ENCODE assay signal across 8 cellular contexts in the genomic region with DNA sequence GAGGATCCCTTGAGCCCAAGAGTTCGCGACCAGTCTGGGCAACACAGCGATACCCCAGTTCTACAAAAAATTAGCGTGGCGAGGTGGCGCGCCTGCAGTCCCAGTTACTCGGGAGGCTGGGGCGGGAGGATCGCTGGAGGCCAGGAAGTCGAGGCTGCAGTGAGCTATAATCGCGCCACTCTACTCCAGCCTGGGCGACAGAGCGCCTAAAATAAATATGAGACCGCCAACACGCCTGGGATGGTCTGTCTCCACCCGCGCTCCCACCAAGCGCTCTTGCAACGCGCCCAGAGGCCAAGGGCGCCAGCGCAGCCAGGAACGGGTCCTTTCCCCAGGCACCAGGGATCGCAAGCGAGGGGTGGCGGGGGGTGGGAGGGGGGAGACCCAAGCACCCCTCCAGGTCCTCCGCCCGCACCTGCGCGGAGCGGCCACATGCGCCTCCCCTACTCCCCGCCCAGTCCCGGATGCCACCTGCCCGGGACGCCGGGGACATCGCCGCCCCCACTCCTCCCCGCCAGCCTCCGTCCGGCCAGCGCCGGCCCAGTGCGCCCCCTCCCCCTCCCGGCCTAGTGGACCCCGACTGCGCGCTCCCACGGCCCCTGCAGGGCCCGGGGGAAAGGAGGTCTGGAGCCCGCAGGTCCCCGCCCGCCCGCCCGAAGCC. TPM values are rescaled to one million over a fixed set of nuclear protein-coding genes. Genes with fewer than 3 reads are reported as not detected.
DNase-seq lines count a peak whose midpoint lies in the region; ATAC-seq, FAIRE-seq and TF ChIP-seq lines count a peak whose summit lies in the region.

No MANE protein-coding gene starts in this region.

- H3K9me3 ChIP-seq in ectodermal cell (ENCODE audit: control insufficient read depth, low read length) (no peaks in the 10 kb centered on the region), vagina (no peaks in the 10 kb centered on the region)

- ATAC-seq in GM18502 (IDR thresholded peaks at IDR 0.05; ENCODE audit: poor library complexity, unreplicated experiment) (peak; percentile 61), HG03175 (IDR thresholded peaks at IDR 0.05; ENCODE audit: unreplicated experiment) (peak; percentile 54)

- H3K4me3 ChIP-seq in ectodermal cell (ENCODE audit: insufficient read depth, low read depth, low read length) (peak overlapping the region; percentile 65), vagina (peak overlapping the region; percentile 46 to 77)

- TF ChIP-seq POLR2A in vagina (IDR thresholded peaks at IDR 0.05): no peak

- TF ChIP-seq CTCF in 22Rv1 (IDR thresholded peaks at IDR 0.05): no peak
- no peak for TF ChIP-seq CTCF in vagina (IDR thresholded peaks at IDR 0.05)
- TF ChIP-seq CTCF in D721Med (IDR thresholded peaks at IDR 0.05; ENCODE audit: insufficient read depth, missing control alignments): no peak

- no peaks in the 10 kb centered on the region for H3K4me1 Mint-ChIP-seq in T-helper 2 cell treated with Interferon-gamma antibody and Interleukin-4, amounts not matched to agents 5 μg/mL and 100 μg/mL, for 36 hours (ENCODE audit: low read depth)

- H3K27me3 Mint-ChIP-seq in T-helper 2 cell treated with Interferon-gamma antibody and Interleukin-4, amounts not matched to agents 5 μg/mL and 100 μg/mL, for 36 hours (ENCODE audit: low read depth): peaks cover 29% of the 10 kb centered on the region

- intact Hi-C loops in vagina (cut with DNase I): no loop called here

- WGBS in ectodermal cell, 2 experiments: 1% methylated on average over 58 of the region's 58 CpGs

- peak overlapping the region; percentile 64 for H3K4me3 Mint-ChIP-seq in T-helper 2 cell treated with Interferon-gamma antibody and Interleukin-4, amounts not matched to agents 5 μg/mL and 100 μg/mL, for 36 hours

- no peaks in the 10 kb centered on the region for H3K9me3 Mint-ChIP-seq in T-helper 2 cell treated with Interferon-gamma antibody and Interleukin-4, amounts not matched to agents 5 μg/mL and 100 μg/mL, for 36 hours

- H3K4me1 ChIP-seq in ectodermal cell (ENCODE audit: control insufficient read depth, insufficient read depth, low read length): peaks cover 15% of the 10 kb centered on the region
- H3K4me1 ChIP-seq in vagina: peaks cover 16% of the 10 kb centered on the region

- H3K27me3 ChIP-seq in ectodermal cell (ENCODE audit: control insufficient read depth, insufficient read depth, low read length, poor library complexity, severe bottlenecking) (peaks cover 15% of the 10 kb centered on the region), vagina (no peaks in the 10 kb centered on the region)

- H3K36me3 Mint-ChIP-seq in T-helper 2 cell treated with Interferon-gamma antibody and Interleukin-4, amounts not matched to agents 5 μg/mL and 100 μg/mL, for 36 hours (ENCODE audit: low read depth): no peaks in the 10 kb centered on the region

- no peak for FAIRE-seq in D721Med (lab: Jason Lieb, UNC)

- DNase-seq in T-helper 2 cell treated with Interferon-gamma antibody and Interleukin-4, amounts not matched to agents 5 μg/mL and 100 μg/mL, for 36 hours (ENCODE audit: low spot score): peak; percentile 6
- DNase-seq in myocyte (ENCODE audit: low read depth): peak; percentile 24
- no peak for DNase-seq in vagina (ENCODE audit: extremely low spot score in 2 of 2)
- no peak for DNase-seq in D721Med (ENCODE audit: insufficient read length, low spot score)

- H3K36me3 ChIP-seq in ectodermal cell (ENCODE audit: control insufficient read depth, insufficient read depth, low read length) (no peaks in the 10 kb centered on the region), vagina (no peaks in the 10 kb centered on the region)

- H3K27ac ChIP-seq in 22Rv1 (peak overlapping the region; percentile 18; the same call in 1 of the 2 replicates), ectodermal cell (ENCODE audit: insufficient read depth, low read depth, low read length, poor library complexity, severe bottlenecking) (no peak overlapping the region), vagina (no peak overlapping the region)

- H3K27ac Mint-ChIP-seq in T-helper 2 cell treated with Interferon-gamma antibody and Interleukin-4, amounts not matched to agents 5 μg/mL and 100 μg/mL, for 36 hours: no peak overlapping the region

RNA-seq across cellular contexts. Expression of gene RHPN2, which starts 0.4 kb away (rescaled TPM):
- 18.3 TPM for polyA plus RNA-seq in ectodermal cell (2013, experiment 1 of 4)
- 19.9 TPM for polyA plus RNA-seq in ectodermal cell (2013, experiment 2 of 4)
- polyA plus RNA-seq in ectodermal cell (2013, experiment 3 of 4): 16.1 TPM
- 16.9 TPM for polyA plus RNA-seq in ectodermal cell (2013, experiment 4 of 4)
- total RNA-seq in myocyte (9.0 and 13.9 TPM in 2 replicates), vagina (3.4 TPM)
- polyA plus RNA-seq in myocyte (2012): 8.5 TPM

RNA-seq across cellular contexts. Expression of gene GPATCH1, which starts 16.7 kb away (rescaled TPM):
- polyA plus RNA-seq in ectodermal cell (2013, experiment 1 of 4): 11.9 TPM
- 11.3 TPM for polyA plus RNA-seq in ectodermal cell (2013, experiment 2 of 4)
- 9.9 TPM for polyA plus RNA-seq in ectodermal cell (2013, experiment 3 of 4)
- 10.4 TPM for polyA plus RNA-seq in ectodermal cell (2013, experiment 4 of 4)
- total RNA-seq in myocyte (5.4 and 6.2 TPM in 2 replicates), vagina (9.6 TPM)
- polyA plus RNA-seq in myocyte (2012): 4.9 TPM

Comparison
In these comparisons a context has a peak if more than half of its experiments do, and no peak if none do; other contexts are left out.
1. DNase-seq: peak in T-helper 2 cell treated with Interferon-gamma antibody and Interleukin-4, amounts not matched to agents 5 μg/mL and 100 μg/mL, for 36 hours (single experiment) and myocyte (single experiment); none in vagina (0 of 2) and D721Med (single experiment).